Comparison of ENCODE assay signal across 1 cellular context in genomic region chr17:78934681-78935418, GRCh38.
TF ChIP-seq lines count a peak whose summit lies in the region.

No MANE protein-coding gene starts in this region.

TF ChIP-seq in H1, 55 proteins besides CTCF, POLR2A, EP300 and RAD21:
- TF ChIP-seq ASH2L (IDR thresholded peaks at IDR 0.05; ENCODE audit: low read length) = no peak
- TF ChIP-seq SRF (IDR thresholded peaks at IDR 0.05; ENCODE audit: low read depth, low read length) = no peak
- no peak for TF ChIP-seq ATF2 (IDR thresholded peaks at IDR 0.05; ENCODE audit: low read length)
- no peak for TF ChIP-seq E2F6 (IDR thresholded peaks at IDR 0.05)
- no peak for TF ChIP-seq ZNF274 (IDR thresholded peaks at IDR 0.05; ENCODE audit: borderline replicate concordance, extremely low read depth, low read length)
- TF ChIP-seq POLR2AphosphoS5 (IDR thresholded peaks at IDR 0.05; ENCODE audit: low read depth, low read length) = no peak
- TF ChIP-seq TCF12 (IDR thresholded peaks at IDR 0.05; ENCODE audit: low read depth, low read length) = no peak
- TF ChIP-seq KDM4A (IDR thresholded peaks at IDR 0.05; ENCODE audit: low read depth, low read length, severe bottlenecking) = no peak
- TF ChIP-seq NRF1 (IDR thresholded peaks at IDR 0.05; ENCODE audit: low read depth, low read length) = no peak
- no peak for TF ChIP-seq SIRT6 (IDR thresholded peaks at IDR 0.05; ENCODE audit: low read length)
- TF ChIP-seq POU5F1 (IDR thresholded peaks at IDR 0.05; ENCODE audit: low read depth, low read length) = no peak
TF ChIP-seq in H1: peak in this region for 0.
